19 cellular contexts compared by ENCODE assay signal in the genomic region with DNA sequence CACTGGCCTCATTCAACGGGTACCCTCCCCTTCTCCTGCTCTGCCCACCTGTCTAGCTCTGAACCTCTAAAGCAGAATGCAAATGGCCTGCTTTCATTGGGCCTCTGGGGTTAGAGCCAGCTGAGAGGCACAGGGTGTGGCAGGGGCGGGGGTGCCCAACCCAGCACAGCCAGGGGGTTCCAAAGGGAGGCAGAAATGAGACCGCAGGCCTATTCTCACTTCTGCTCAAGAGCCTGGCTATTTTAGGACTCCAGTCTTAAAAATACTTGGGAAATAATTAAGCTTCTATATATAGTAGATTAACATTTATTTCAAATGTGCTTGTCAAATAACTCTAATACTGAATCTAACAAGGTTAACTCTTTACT. TPM values are rescaled to one million over a fixed set of nuclear protein-coding genes. Genes with fewer than 3 reads are reported as not detected.
DNase-seq lines count a peak whose midpoint lies in the region; ATAC-seq and TF ChIP-seq lines count a peak whose summit lies in the region.
"Had no signal": no experiment of that assay in that cellular context is flagged by ENCODE, and none has a peak within 500 bp of the region (broad histone marks: within the 10 kb centered on the region; RNA-seq: fewer than 3 reads in every experiment).

No MANE protein-coding gene starts in this region.

- TF ChIP-seq CTCF in spleen (IDR thresholded peaks at IDR 0.05 in 8 of 11, conservative IDR thresholded peaks at IDR 0.05 in 3 of 11), result no peak

- TF ChIP-seq POLR2A in spleen (IDR thresholded peaks at IDR 0.05), result no peak

- WGBS in spleen, 5 donors, result 52 to 76% (median 59%) methylated on average over 3 of the region's 3 CpGs

- ATAC-seq in HG02571 (IDR thresholded peaks at IDR 0.05; ENCODE audit: unreplicated experiment) (no peak), HG02884 (IDR thresholded peaks at IDR 0.05; ENCODE audit: unreplicated experiment) (no peak)

- H3K4me1 ChIP-seq in spleen, result peaks cover 43 to 86% (median 74%) of the 10 kb centered on the region in 6 donors

- H3K27me3 ChIP-seq in spleen (replicated peaks in 1 of 7), result no peaks in the 10 kb centered on the region

- DNase-seq in NCI-H1417 (lab: John Stamatoyannopoulos, UW) (peak in 2 of 3 experiments; percentile 54 to 84), NCI-H1417 treated with DMSO at 0.1 percent for 48 hours (lab: John Stamatoyannopoulos, UW) (no peak), NCI-H187 treated with DMSO at 0.1 percent for 48 hours (lab: John Stamatoyannopoulos, UW) (peak; percentile 19), caudate nucleus (lab: John Stamatoyannopoulos, UW) (peak in 3 of 61 donors; percentile 29 to 52 (median 41)), spleen (peak; percentile 86), amygdala (lab: John Stamatoyannopoulos, UW) (no peak)
- DNase-seq: activated CD4-positive, alpha-beta T cell treated with anti-CD3 and anti-CD28 coated beads, Interleukin-2, amount 10 ng/mL, durations not matched to agents 7 days and 5 days; Calu3; HFFc6; NCI-H2029; stimulated activated CD4-positive, alpha-beta T cell treated with anti-CD3 and anti-CD28 coated beads, Interleukin-15, amount 100 ng/mL, for 24 hours; stimulated activated CD8-positive, alpha-beta memory T cell treated with anti-CD3 and anti-CD28 coated beads, Interleukin-4, amount 100 ng/mL, for 48 hours had no signal

- H3K4me3 ChIP-seq in spleen, result peak overlapping the region in 1 of 8 donors; percentile 28
- H3K4me3 ChIP-seq: lung had no signal

- H3K9me3 ChIP-seq in spleen, result no peaks in the 10 kb centered on the region

- H3K27ac ChIP-seq in caudate nucleus (ENCODE audit: low read depth, low read length) (peak overlapping the region; percentile 6), spleen (peak overlapping the region in 6 of 8 donors; percentile 38 to 77 (median 46))

- H3K36me3 ChIP-seq in spleen, result peaks cover 0 to 43% (median 17%) of the 10 kb centered on the region in 6 donors

- intact Hi-C loops in spleen (cut with DNase I; ENCODE audit: low total_unique reads), result no loop called here

RNA-seq across cellular contexts. Expression of a gene that starts 5.7 kb away (rescaled TPM):
- total RNA-seq in spleen, result 10 to 100 TPM; 13.2 to 20.3 (median 19.2) TPM
- 10 to 100 TPM; 12.3 to 15.3 (median 14.2) TPM for polyA plus RNA-seq in spleen

RNA-seq across cellular contexts. Expression of a gene that starts 35.0 kb away (rescaled TPM):
- total RNA-seq in spleen, result not detected
- polyA plus RNA-seq in spleen, result not detected
- total RNA-seq: activated CD4-positive, alpha-beta T cell treated with anti-CD3 and anti-CD28 coated beads, Interleukin-2, amount 10 ng/mL, durations not matched to agents 7 days and 5 days; bronchial epithelial cell; Calu3; HFFc6; lung; omental fat pad; T-helper 1 cell treated with Interleukin-12 subunit alpha and Interleukin-12 subunit beta and Interleukin-4 antibody, amounts not matched to agents 30 ng/mL and 1 ng/mL, for 36 hours; urinary bladder had no signal
- polyA plus RNA-seq: lung, urinary bladder had no signal

Comparison
In these comparisons a context has a peak if more than half of its experiments do, and no peak if none do; other contexts are left out.
1. DNase-seq: peak in NCI-H1417 (2 of 3), NCI-H187 treated with DMSO at 0.1 percent for 48 hours (single experiment) and spleen (single experiment); none in NCI-H1417 treated with DMSO at 0.1 percent for 48 hours (single experiment) and amygdala (0 of 56).